In genomic region chr5:91063098-91063690, GRCh38 we compare ENCODE assay signal across 7 cellular contexts.
DNase-seq lines count a peak whose midpoint lies in the region; ATAC-seq, FAIRE-seq and TF ChIP-seq lines count a peak whose summit lies in the region.
"Not testable (repeated sequence)": the region's sequence is repeated elsewhere in the genome, so short reads cannot be mapped to it uniquely, and the experiment has no call there.

No MANE protein-coding gene starts in this region.

- BruUV-seq in IMR-90 (replicated peaks; lab: Mats Ljungman, UMichigan), result not testable (repeated sequence)

- not testable (repeated sequence) for H2AK9ac ChIP-seq in IMR-90 (replicated peaks; ENCODE audit: low read depth, low read length, poor library complexity)

- CTCF ChIA-PET in IMR-90 (lab: Yijun Ruan, JAX), result not testable (repeated sequence)

- not testable (repeated sequence) for H2BK120ac ChIP-seq in IMR-90 (ENCODE audit: low read depth, low read length)

- H3K4ac ChIP-seq in IMR-90 (ENCODE audit: low read depth, low read length), result not testable (repeated sequence)

- H3K27ac ChIP-seq in IMR-90 (ENCODE audit: insufficient read depth, low read length); fibroblast of lung (ENCODE audit: insufficient read depth, low read length); pancreas: not testable (repeated sequence)
- H3K27ac ChIP-seq in suprapubic skin, result peak overlapping the region; percentile 2

- H4K91ac ChIP-seq in IMR-90 (ENCODE audit: insufficient read depth, low read depth, low read length), result not testable (repeated sequence)

- not testable (repeated sequence) for TF ChIP-seq EP300 in suprapubic skin (IDR thresholded peaks at IDR 0.05)

- DNase-seq in AG20443 (ENCODE audit: low spot score) (peak; percentile 22), IMR-90 (peak; percentile 41), cardiac fibroblast (ENCODE audit: low read depth in 2 of 2) (peak; percentile 58 to 61), fibroblast of lung (ENCODE audit: low read depth in 2 of 2) (peak; percentile 28 to 56), iris pigment epithelial cell (ENCODE audit: low read depth) (peak; percentile 39)
- DNase-seq in pancreas; suprapubic skin (ENCODE audit: low spot score in 2 of 2): not testable (repeated sequence)

- not testable (repeated sequence) for H3K4me3 ChIP-seq in IMR-90 (ENCODE audit: insufficient read depth, low read depth, low read length); cardiac fibroblast (replicated peaks in 1 of 2; ENCODE audit: low read depth in 2 of 2, low read length in 2 of 2); pancreas; suprapubic skin
- peak overlapping the region in 1 of 4 experiments; percentile 24 for H3K4me3 ChIP-seq in fibroblast of lung (replicated peaks in 1 of 4; ENCODE audit: control extremely low read depth in 1 of 4, insufficient read depth in 1 of 4, low read depth in 3 of 4, low read length in 4 of 4)

- H3K9me3 ChIP-seq in IMR-90 (ENCODE audit: control insufficient read depth, insufficient read depth, low read length); fibroblast of lung (ENCODE audit: control insufficient read depth, insufficient read depth, low read depth, low read length); pancreas; suprapubic skin: not testable (repeated sequence)

- not testable (repeated sequence) for H3K4me1 ChIP-seq in IMR-90 (ENCODE audit: control insufficient read depth, insufficient read depth, low read length); fibroblast of lung (ENCODE audit: control insufficient read depth, extremely low read depth, insufficient read depth, low read length); pancreas; suprapubic skin

- peak; percentile 43 for FAIRE-seq in pancreas (lab: Jason Lieb, UNC)

- intact Hi-C loops in IMR-90 (cut with micrococcal nuclease); pancreas (cut with DNase I): not testable (repeated sequence)

- H3K56ac ChIP-seq in IMR-90 (ENCODE audit: extremely low read depth, insufficient read depth, low read length), result not testable (repeated sequence)

- not testable (repeated sequence) for H2AFZ ChIP-seq in IMR-90 (replicated peaks; ENCODE audit: low read length, poor library complexity); fibroblast of lung (ENCODE audit: low read length)

- H4K8ac ChIP-seq in IMR-90 (ENCODE audit: low read depth in 2 of 2, low read length in 2 of 2), result not testable (repeated sequence)

- H3K9ac ChIP-seq in IMR-90 (ENCODE audit: low read depth, low read length); fibroblast of lung (ENCODE audit: insufficient read depth, low read length): not testable (repeated sequence)

- TF ChIP-seq CTCF in IMR-90 (conservative IDR thresholded peaks at IDR 0.05; ENCODE audit: low read depth, low read length); cardiac fibroblast (IDR thresholded peaks at IDR 0.05; ENCODE audit: low read depth, low read length); fibroblast of lung (conservative IDR thresholded peaks at IDR 0.05 in 1 of 2, IDR thresholded peaks at IDR 0.05 in 1 of 2; ENCODE audit: low read depth in 1 of 2, low read length in 2 of 2); pancreas (IDR thresholded peaks at IDR 0.05); suprapubic skin (IDR thresholded peaks at IDR 0.05): not testable (repeated sequence)

- not testable (repeated sequence) for H2BK5ac ChIP-seq in IMR-90 (ENCODE audit: low read depth, low read length, poor library complexity, severe bottlenecking)

- in situ Hi-C loops in IMR-90 (cut with MboI; ENCODE audit: low sequenced_read_pairs), result not testable (repeated sequence)

- POLR2A ChIA-PET in IMR-90 (lab: Charles Lee; ENCODE audit: unreplicated experiment), result not testable (repeated sequence)

- not testable (repeated sequence) for H3K9me1 ChIP-seq in IMR-90 (ENCODE audit: insufficient read depth, low read length)

- not testable (repeated sequence) for H3K27me3 ChIP-seq in IMR-90 (ENCODE audit: control insufficient read depth, insufficient read depth, low read length); fibroblast of lung (ENCODE audit: control insufficient read depth, insufficient read depth, low read length); pancreas; suprapubic skin

- dilution Hi-C loops in IMR-90 (cut with HindIII; ENCODE audit: low sequenced_read_pairs, unreplicated experiment), result not testable (repeated sequence)

- 80% methylated on average over 2 of the region's 9 CpGs; no CpG with 5 or more reads in 1 of the 2 experiments for WGBS in IMR-90 (ENCODE audit: extremely low coverage in 2 of 2, insufficient read length in 1 of 2), 2 experiments
- WGBS in pancreas, 2 donors, result 60 to 80% methylated on average over 9 of the region's 9 CpGs
- WGBS in suprapubic skin, result 70% methylated on average over 9 of the region's 9 CpGs

- not testable (repeated sequence) for H4K5ac ChIP-seq in IMR-90 (ENCODE audit: low read depth, low read length)

- H2BK15ac ChIP-seq in IMR-90 (ENCODE audit: low read depth, low read length), result not testable (repeated sequence)

- H3K14ac ChIP-seq in IMR-90 (replicated peaks; ENCODE audit: low read depth, low read length), result not testable (repeated sequence)

- not testable (repeated sequence) for H3K79me2 ChIP-seq in fibroblast of lung (ENCODE audit: control insufficient read depth, insufficient read depth, low read length)

- peak; percentile 54 for ATAC-seq in IMR-90 (ENCODE audit: low read depth)
- ATAC-seq in pancreas, result not testable (repeated sequence)

- not testable (repeated sequence) for H3K36me3 ChIP-seq in IMR-90 (ENCODE audit: control insufficient read depth, insufficient read depth, low read length); fibroblast of lung (ENCODE audit: control insufficient read depth, insufficient read depth, low read length); pancreas; suprapubic skin

- not testable (repeated sequence) for H3K4me2 ChIP-seq in IMR-90 (ENCODE audit: low read depth, low read length)
- peak overlapping the region; percentile 67 for H3K4me2 ChIP-seq in fibroblast of lung (ENCODE audit: extremely low read depth, insufficient read depth, low read length)

- H3K79me1 ChIP-seq in IMR-90 (ENCODE audit: low read depth in 1 of 2, low read length in 2 of 2), result not testable (repeated sequence)

- H2AK5ac ChIP-seq in IMR-90 (ENCODE audit: low read depth, low read length), result not testable (repeated sequence)

- H4K20me1 ChIP-seq in IMR-90 (ENCODE audit: insufficient read depth, low read length); fibroblast of lung (ENCODE audit: control insufficient read depth, extremely low read depth, insufficient read depth, low read length): not testable (repeated sequence)

- not testable (repeated sequence) for TF ChIP-seq RAD21 in IMR-90 (IDR thresholded peaks at IDR 0.05; ENCODE audit: low read length)

- not testable (repeated sequence) for H3K23ac ChIP-seq in IMR-90 (ENCODE audit: low read depth, low read length)

- not testable (repeated sequence) for H2BK20ac ChIP-seq in IMR-90 (ENCODE audit: low read depth, low read length)

- not testable (repeated sequence) for TF ChIP-seq POLR2A in IMR-90 (IDR thresholded peaks at IDR 0.05; ENCODE audit: low read depth, low read length); suprapubic skin (IDR thresholded peaks at IDR 0.05)

- not testable (repeated sequence) for H3K18ac ChIP-seq in IMR-90 (ENCODE audit: low read depth, low read length)
